Comparison of ENCODE assay signal across 14 cellular contexts in the genomic region with DNA sequence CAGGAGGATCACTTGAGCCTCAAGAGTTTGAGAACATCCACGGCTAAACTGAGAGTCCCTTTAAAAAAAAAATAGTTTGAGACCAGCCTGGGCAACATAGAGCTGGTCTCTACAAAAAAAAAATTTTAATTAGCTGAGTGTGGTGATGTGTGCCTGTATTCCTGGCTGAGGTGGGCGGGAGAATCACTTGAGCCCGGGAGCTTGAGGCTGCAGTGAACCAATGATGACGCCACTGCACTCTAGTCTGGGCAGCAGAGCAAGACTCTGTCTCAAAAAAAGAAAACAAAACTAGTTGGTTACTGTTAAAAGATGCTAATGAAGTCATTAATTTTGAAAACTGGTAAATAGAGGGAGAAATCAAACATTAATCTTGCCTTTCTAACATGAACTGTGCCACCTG.
DNase-seq lines count a peak whose midpoint lies in the region; ATAC-seq and TF ChIP-seq lines count a peak whose summit lies in the region.
"Had no signal": no experiment of that assay in that cellular context is flagged by ENCODE, and none has a peak within 500 bp of the region (broad histone marks: within the 10 kb centered on the region; RNA-seq: fewer than 3 reads in every experiment).

No MANE protein-coding gene starts in this region.

- H3K27ac ChIP-seq in GM23338 (ENCODE audit: low read depth) (0 out of 2 replicates have a peak overlapping the region, but pooled peaks have one; percentile 51), WERI-Rb-1 (peak overlapping the region; percentile 91)

- no peak overlapping the region for H3K4me3 ChIP-seq in GM23338
- H3K4me3 ChIP-seq in WERI-Rb-1 (ENCODE audit: low read depth, low read length) = no peak overlapping the region
- H3K4me3 ChIP-seq: HAP-1 had no signal

- peaks cover 17% of the 10 kb centered on the region for H4K20me1 ChIP-seq in GM23338 (replicated peaks; ENCODE audit: insufficient read depth)

- H3K4me2 ChIP-seq in GM23338 = no peak overlapping the region

- peaks cover 4% of the 10 kb centered on the region for H3F3A ChIP-seq in GM23338 (replicated peaks; ENCODE audit: low read depth)

- no peaks in the 10 kb centered on the region for H3K9me3 Mint-ChIP-seq in GM23338
- H3K9me3 Mint-ChIP-seq: CD8-positive, alpha-beta memory T cell; IgD-negative memory B cell had no signal

- H3K4me1 Mint-ChIP-seq in GM23338 = peaks cover 13% of the 10 kb centered on the region

- H3K27me3 Mint-ChIP-seq in GM23338 (ENCODE audit: insufficient read depth, low read depth, poor library complexity) = peaks cover 6% of the 10 kb centered on the region
- H3K27me3 Mint-ChIP-seq: CD4-positive, CD25-positive, alpha-beta regulatory T cell; CD8-positive, alpha-beta memory T cell; IgD-negative memory B cell had no signal

- H3K27me3 ChIP-seq in GM23338 (ENCODE audit: insufficient read depth) (no peaks in the 10 kb centered on the region), WERI-Rb-1 (ENCODE audit: insufficient read depth, low read depth, severe bottlenecking) (no peaks in the 10 kb centered on the region)
- H3K27me3 ChIP-seq: BE2C had no signal

- DNase-seq in GM23338 (ENCODE audit: low spot score) (no peak), WERI-Rb-1 (no peak), left kidney (ENCODE audit: low read depth, low spot score) (peak; percentile 46), anterior cingulate cortex (lab: John Stamatoyannopoulos, UW) (no peak), SHP77 treated with DMSO at 0.1 percent for 48 hours (lab: John Stamatoyannopoulos, UW) (no peak)
- DNase-seq: ACHN; BE2C; C1 segment of cervical spinal cord; CD4-positive, CD25-positive, alpha-beta regulatory T cell; CD8-positive, alpha-beta memory T cell; COR-L47 had no signal

- H3K36me3 Mint-ChIP-seq in GM23338 (ENCODE audit: low read depth) = peaks cover 29% of the 10 kb centered on the region; the same call in 2 of the 3 replicates

- H3K79me2 ChIP-seq in GM23338 (replicated peaks; ENCODE audit: insufficient read depth) = peaks cover 96% of the 10 kb centered on the region

- no peak overlapping the region for H3K27ac Mint-ChIP-seq in GM23338
- H3K27ac Mint-ChIP-seq: CD4-positive, CD25-positive, alpha-beta regulatory T cell; IgD-negative memory B cell had no signal

- no peaks in the 10 kb centered on the region; the same call in 1 of the 2 replicates for H3K36me3 ChIP-seq in GM23338 (ENCODE audit: insufficient read depth)
- H3K36me3 ChIP-seq in WERI-Rb-1 = peaks cover 13% of the 10 kb centered on the region

- H3K4me1 ChIP-seq in GM23338 (ENCODE audit: insufficient read depth) = peaks cover 18% of the 10 kb centered on the region; the same call in 1 of the 2 replicates

- TF ChIP-seq CTCF in GM23338 (conservative IDR thresholded peaks at IDR 0.05; ENCODE audit: low read depth in 2 of 2) (no peak), WERI-Rb-1 (IDR thresholded peaks at IDR 0.05; ENCODE audit: low read depth, low read length) (no peak)

- no peak for ATAC-seq in GM23338
- no peak for ATAC-seq in HG03039 (IDR thresholded peaks at IDR 0.05; ENCODE audit: unreplicated experiment)

- H3K9me2 ChIP-seq in GM23338 (ENCODE audit: insufficient read depth) = no peaks in the 10 kb centered on the region

- no peak overlapping the region for H3K4me3 Mint-ChIP-seq in GM23338
- H3K4me3 Mint-ChIP-seq: CD4-positive, CD25-positive, alpha-beta regulatory T cell; CD8-positive, alpha-beta memory T cell; IgD-negative memory B cell had no signal

- H2AFZ ChIP-seq in GM23338 = no peak overlapping the region

- no peaks in the 10 kb centered on the region for H3K9me3 ChIP-seq in WERI-Rb-1 (ENCODE audit: severe bottlenecking)
- H3K9me3 ChIP-seq: BE2C, HAP-1 had no signal

TF ChIP-seq in GM23338, 12 proteins besides CTCF, POLR2A, EP300 and RAD21:
- TF ChIP-seq ZNF114 (CRISPR knock-in tag; IDR thresholded peaks at IDR 0.05) (no peak), EZH2 (IDR thresholded peaks at IDR 0.05; ENCODE audit: low read depth, unreplicated experiment) (no peak), JUNB (IDR thresholded peaks at IDR 0.05; ENCODE audit: unreplicated experiment) (no peak), CREB1 (CRISPR knock-in tag; IDR thresholded peaks at IDR 0.05; ENCODE audit: low read depth) (no peak), POLR2AphosphoS5 (IDR thresholded peaks at IDR 0.05; ENCODE audit: low read depth) (no peak)
- TF ChIP-seq, protein P1, sequence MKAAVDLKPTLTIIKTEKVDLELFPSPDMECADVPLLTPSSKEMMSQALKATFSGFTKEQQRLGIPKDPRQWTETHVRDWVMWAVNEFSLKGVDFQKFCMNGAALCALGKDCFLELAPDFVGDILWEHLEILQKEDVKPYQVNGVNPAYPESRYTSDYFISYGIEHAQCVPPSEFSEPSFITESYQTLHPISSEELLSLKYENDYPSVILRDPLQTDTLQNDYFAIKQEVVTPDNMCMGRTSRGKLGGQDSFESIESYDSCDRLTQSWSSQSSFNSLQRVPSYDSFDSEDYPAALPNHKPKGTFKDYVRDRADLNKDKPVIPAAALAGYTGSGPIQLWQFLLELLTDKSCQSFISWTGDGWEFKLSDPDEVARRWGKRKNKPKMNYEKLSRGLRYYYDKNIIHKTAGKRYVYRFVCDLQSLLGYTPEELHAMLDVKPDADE (IDR thresholded peaks at IDR 0.05) = no peak
- TF ChIP-seq, protein P2, sequence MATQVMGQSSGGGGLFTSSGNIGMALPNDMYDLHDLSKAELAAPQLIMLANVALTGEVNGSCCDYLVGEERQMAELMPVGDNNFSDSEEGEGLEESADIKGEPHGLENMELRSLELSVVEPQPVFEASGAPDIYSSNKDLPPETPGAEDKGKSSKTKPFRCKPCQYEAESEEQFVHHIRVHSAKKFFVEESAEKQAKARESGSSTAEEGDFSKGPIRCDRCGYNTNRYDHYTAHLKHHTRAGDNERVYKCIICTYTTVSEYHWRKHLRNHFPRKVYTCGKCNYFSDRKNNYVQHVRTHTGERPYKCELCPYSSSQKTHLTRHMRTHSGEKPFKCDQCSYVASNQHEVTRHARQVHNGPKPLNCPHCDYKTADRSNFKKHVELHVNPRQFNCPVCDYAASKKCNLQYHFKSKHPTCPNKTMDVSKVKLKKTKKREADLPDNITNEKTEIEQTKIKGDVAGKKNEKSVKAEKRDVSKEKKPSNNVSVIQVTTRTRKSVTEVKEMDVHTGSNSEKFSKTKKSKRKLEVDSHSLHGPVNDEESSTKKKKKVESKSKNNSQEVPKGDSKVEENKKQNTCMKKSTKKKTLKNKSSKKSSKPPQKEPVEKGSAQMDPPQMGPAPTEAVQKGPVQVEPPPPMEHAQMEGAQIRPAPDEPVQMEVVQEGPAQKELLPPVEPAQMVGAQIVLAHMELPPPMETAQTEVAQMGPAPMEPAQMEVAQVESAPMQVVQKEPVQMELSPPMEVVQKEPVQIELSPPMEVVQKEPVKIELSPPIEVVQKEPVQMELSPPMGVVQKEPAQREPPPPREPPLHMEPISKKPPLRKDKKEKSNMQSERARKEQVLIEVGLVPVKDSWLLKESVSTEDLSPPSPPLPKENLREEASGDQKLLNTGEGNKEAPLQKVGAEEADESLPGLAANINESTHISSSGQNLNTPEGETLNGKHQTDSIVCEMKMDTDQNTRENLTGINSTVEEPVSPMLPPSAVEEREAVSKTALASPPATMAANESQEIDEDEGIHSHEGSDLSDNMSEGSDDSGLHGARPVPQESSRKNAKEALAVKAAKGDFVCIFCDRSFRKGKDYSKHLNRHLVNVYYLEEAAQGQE (IDR thresholded peaks at IDR 0.05; ENCODE audit: unreplicated experiment) = no peak
